Comparison of ENCODE assay signal across 25 cellular contexts in the genomic region with DNA sequence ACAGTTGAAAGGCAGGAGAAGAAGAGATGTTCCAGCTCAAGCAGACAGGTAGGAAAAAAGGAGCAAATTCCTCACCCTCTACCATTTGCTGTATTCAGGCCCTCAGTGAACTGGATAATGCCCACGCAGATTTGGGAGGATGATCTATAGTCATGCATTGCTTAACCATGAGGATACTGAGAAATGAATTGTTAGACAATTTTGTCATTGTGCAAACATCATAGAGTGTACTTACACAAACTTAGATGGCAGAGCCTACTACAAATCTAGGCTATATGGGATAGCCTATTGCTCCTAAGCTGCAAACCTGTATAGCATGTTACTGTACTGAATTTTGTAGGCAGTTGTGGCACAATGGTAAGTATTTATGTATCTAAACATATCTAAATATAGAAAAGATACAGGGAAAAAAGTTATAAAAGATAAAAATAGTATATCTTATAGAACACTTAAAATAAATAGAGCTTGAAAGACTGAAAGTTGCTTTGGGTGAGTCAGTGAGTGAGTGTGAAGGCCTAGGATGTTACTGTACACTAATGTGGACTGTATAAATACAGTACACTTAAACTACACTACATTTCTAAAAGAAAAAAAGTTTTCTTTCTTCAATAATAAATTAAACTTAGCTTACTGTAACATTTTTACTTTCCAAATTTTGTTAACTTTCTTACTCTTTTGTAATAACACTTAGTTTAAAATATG.
"Had no signal": no experiment of that assay in that cellular context is flagged by ENCODE, and none has a peak within 500 bp of the region (broad histone marks: within the 10 kb centered on the region; RNA-seq: fewer than 3 reads in every experiment).

No MANE protein-coding gene starts in this region.

- H3K27ac ChIP-seq: breast epithelium, gastroesophageal sphincter, heart left ventricle, ovary, psoas muscle, suprapubic skin had no signal

- H3K4me3 ChIP-seq: breast epithelium, gastroesophageal sphincter, heart left ventricle, ovary, psoas muscle, smooth muscle cell, suprapubic skin had no signal

- H3K4me1 ChIP-seq: breast epithelium, gastroesophageal sphincter, heart left ventricle, psoas muscle, suprapubic skin had no signal

- H3K27me3 ChIP-seq: breast epithelium, gastroesophageal sphincter, heart left ventricle, ovary, suprapubic skin had no signal

- H3K36me3 Mint-ChIP-seq: type B pancreatic cell had no signal

- H3K27ac Mint-ChIP-seq: activated CD8-positive, alpha-beta T cell treated with anti-CD3 and anti-CD28 coated beads for 36 hours; activated naive CD4-positive, alpha-beta T cell treated with anti-CD3 and anti-CD28 coated beads for 36 hours; activated T-helper 17 cell treated with anti-CD3 and anti-CD28 coated beads, Interleukin-2, amount 50 U/mL, for 72 hours; naive thymus-derived CD4-positive, alpha-beta T cell; stimulated activated naive CD8-positive, alpha-beta T cell treated with anti-CD3 and anti-CD28 coated beads, Interleukin-15, amount 100 ng/mL, for 72 hours; type B pancreatic cell had no signal

- H3K4me1 Mint-ChIP-seq: activated T-helper 17 cell treated with anti-CD3 and anti-CD28 coated beads, Interleukin-2, amount 50 U/mL, for 72 hours; naive thymus-derived CD4-positive, alpha-beta T cell; stimulated activated naive CD8-positive, alpha-beta T cell treated with anti-CD3 and anti-CD28 coated beads, Interleukin-15, amount 100 ng/mL, for 72 hours had no signal

- H3K4me3 Mint-ChIP-seq: activated CD8-positive, alpha-beta T cell treated with anti-CD3 and anti-CD28 coated beads for 36 hours; activated naive CD4-positive, alpha-beta T cell treated with anti-CD3 and anti-CD28 coated beads for 36 hours; activated T-helper 17 cell treated with anti-CD3 and anti-CD28 coated beads, Interleukin-2, amount 50 U/mL, for 72 hours; naive thymus-derived CD4-positive, alpha-beta T cell; stimulated activated naive CD8-positive, alpha-beta T cell treated with anti-CD3 and anti-CD28 coated beads, Interleukin-15, amount 100 ng/mL, for 72 hours; type B pancreatic cell had no signal

- H3K27me3 Mint-ChIP-seq: stimulated activated naive CD8-positive, alpha-beta T cell treated with anti-CD3 and anti-CD28 coated beads, Interleukin-15, amount 100 ng/mL, for 72 hours; type B pancreatic cell had no signal

- H3K9me3 Mint-ChIP-seq: activated CD8-positive, alpha-beta T cell treated with anti-CD3 and anti-CD28 coated beads for 36 hours; activated naive CD4-positive, alpha-beta T cell treated with anti-CD3 and anti-CD28 coated beads for 36 hours; activated T-helper 17 cell treated with anti-CD3 and anti-CD28 coated beads, Interleukin-2, amount 50 U/mL, for 72 hours; stimulated activated naive CD8-positive, alpha-beta T cell treated with anti-CD3 and anti-CD28 coated beads, Interleukin-15, amount 100 ng/mL, for 72 hours had no signal

- H3K4me2 ChIP-seq: smooth muscle cell had no signal

- H3K36me3 ChIP-seq: breast epithelium, gastroesophageal sphincter, heart left ventricle, ovary, suprapubic skin had no signal

- H3K9me3 ChIP-seq: breast epithelium, gastroesophageal sphincter, heart left ventricle, ovary, psoas muscle, suprapubic skin had no signal

- DNase-seq: activated CD4-positive, alpha-beta T cell treated with anti-CD3 and anti-CD28 coated beads for 48 hours; activated CD4-positive, CD25-positive, alpha-beta regulatory T cell; activated CD8-positive, alpha-beta T cell treated with anti-CD3 and anti-CD28 coated beads for 36 hours; activated naive CD4-positive, alpha-beta T cell treated with anti-CD3 and anti-CD28 coated beads for 36 hours; activated T-cell treated with anti-CD3 and anti-CD28 coated beads, Interleukin-2, amount 50 U/mL, for 1 hour; anterior cingulate cortex; cerebellar nuclear complex; effector CD8-positive, alpha-beta T cell; heart left ventricle; kidney glomerular epithelial cell; mesendoderm; naive thymus-derived CD4-positive, alpha-beta T cell; ovary; psoas muscle; right cardiac atrium; stimulated activated CD4-positive, alpha-beta T cell treated with anti-CD3 and anti-CD28 coated beads, Interleukin-4, amount 100 ng/mL, for 1 hour; stimulated activated naive CD8-positive, alpha-beta T cell treated with anti-CD3 and anti-CD28 coated beads, Interleukin-15, amount 100 ng/mL, for 72 hours; T-helper 1 cell; T-helper 9 cell had no signal
